In the genomic region with DNA sequence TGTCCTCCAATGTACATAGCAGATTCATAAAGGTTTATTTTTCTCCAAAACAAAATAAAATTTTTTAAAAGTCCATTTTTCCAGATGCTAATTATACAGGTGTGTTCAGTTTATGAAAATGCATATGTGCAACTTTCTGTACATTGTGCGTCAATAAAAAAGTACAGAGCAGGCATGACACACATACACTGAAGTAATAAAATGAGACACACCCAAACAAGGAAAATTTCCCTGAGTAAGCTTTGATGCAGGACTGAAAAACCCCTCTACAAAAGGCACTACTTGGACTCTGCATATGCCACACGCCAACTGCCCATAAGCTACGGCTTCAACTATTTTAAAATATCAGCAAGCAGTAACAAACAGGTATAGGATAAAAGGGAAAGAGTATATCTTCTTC, we compare ENCODE assay signal across 18 cellular contexts. TPM values are rescaled to one million over a fixed set of nuclear protein-coding genes. Genes with fewer than 3 reads are reported as not detected.
"Had no signal": no experiment of that assay in that cellular context is flagged by ENCODE, and none has a peak within 500 bp of the region (broad histone marks: within the 10 kb centered on the region; RNA-seq: fewer than 3 reads in every experiment).

No MANE protein-coding gene starts in this region.

- H3K79me2 ChIP-seq: parathyroid adenoma had no signal

- H2AFZ ChIP-seq: parathyroid adenoma had no signal

- ATAC-seq: activated CD4-positive, alpha-beta T cell treated with anti-CD3 and anti-CD28 coated beads for 36 hours; activated T-cell treated with anti-CD3 and anti-CD28 coated beads, Interleukin-2, amount 50 U/mL, for 72 hours; body of pancreas; gastrocnemius medialis; heart left ventricle; left lung; naive thymus-derived CD8-positive, alpha-beta T cell; stimulated activated effector memory CD8-positive, alpha-beta T cell treated with anti-CD3 and anti-CD28 coated beads, Interleukin-12 subunit alpha, Interleukin-12 subunit beta, amount 100 ng/mL, for 72 hours had no signal

- H3K36me3 ChIP-seq: gastrocnemius medialis had no signal

- H3K9me3 Mint-ChIP-seq: stimulated activated effector memory CD8-positive, alpha-beta T cell treated with anti-CD3 and anti-CD28 coated beads, Interleukin-12 subunit alpha, Interleukin-12 subunit beta, amount 100 ng/mL, for 72 hours had no signal

- H3K4me3 Mint-ChIP-seq: activated CD4-positive, alpha-beta T cell treated with anti-CD3 and anti-CD28 coated beads for 36 hours; activated naive CD8-positive, alpha-beta T cell treated with anti-CD3 and anti-CD28 coated beads for 36 hours; naive thymus-derived CD8-positive, alpha-beta T cell; stimulated activated effector memory CD8-positive, alpha-beta T cell treated with anti-CD3 and anti-CD28 coated beads, Interleukin-12 subunit alpha, Interleukin-12 subunit beta, amount 100 ng/mL, for 72 hours; T-helper 1 cell treated with Interleukin-12 subunit alpha and Interleukin-12 subunit beta and Interleukin-4 antibody, amounts not matched to agents 30 μg/mL and 1 μg/mL, for 36 hours had no signal

- H3K27me3 ChIP-seq: body of pancreas, gastrocnemius medialis, heart left ventricle, left lung had no signal

- H3K27me3 Mint-ChIP-seq: activated CD4-positive, alpha-beta T cell treated with anti-CD3 and anti-CD28 coated beads for 36 hours; activated naive CD8-positive, alpha-beta T cell treated with anti-CD3 and anti-CD28 coated beads for 36 hours; naive thymus-derived CD8-positive, alpha-beta T cell had no signal

- H3K9ac ChIP-seq: parathyroid adenoma had no signal

- H3K4me3 ChIP-seq: body of pancreas, gastrocnemius medialis, heart left ventricle, left lung had no signal

- H3K9me3 ChIP-seq: body of pancreas, gastrocnemius medialis, left lung had no signal

- DNase-seq: activated CD4-positive, alpha-beta T cell treated with anti-CD3 and anti-CD28 coated beads for 36 hours; activated CD8-positive, alpha-beta memory T cell treated with anti-CD3 and anti-CD28 coated beads, Interleukin-2, amount 50 U/mL, for 48 hours; activated naive CD8-positive, alpha-beta T cell treated with anti-CD3 and anti-CD28 coated beads for 36 hours; activated T-cell treated with anti-CD3 and anti-CD28 coated beads, Interleukin-2, amount 50 U/mL, for 72 hours; amygdala; body of pancreas; effector memory CD4-positive, alpha-beta T cell; gastrocnemius medialis; heart left ventricle; islet precursor cell; left lung; mammary epithelial cell; naive thymus-derived CD8-positive, alpha-beta T cell; trophoblast cell had no signal

- H3K27ac Mint-ChIP-seq: activated CD4-positive, alpha-beta T cell treated with anti-CD3 and anti-CD28 coated beads for 36 hours; activated naive CD8-positive, alpha-beta T cell treated with anti-CD3 and anti-CD28 coated beads for 36 hours; activated T-cell treated with anti-CD3 and anti-CD28 coated beads, Interleukin-2, amount 50 U/mL, for 72 hours; stimulated activated effector memory CD8-positive, alpha-beta T cell treated with anti-CD3 and anti-CD28 coated beads, Interleukin-12 subunit alpha, Interleukin-12 subunit beta, amount 100 ng/mL, for 72 hours; T-helper 1 cell treated with Interleukin-12 subunit alpha and Interleukin-12 subunit beta and Interleukin-4 antibody, amounts not matched to agents 30 μg/mL and 1 μg/mL, for 36 hours had no signal

- H3K4me1 ChIP-seq: gastrocnemius medialis, parathyroid adenoma had no signal

- H3K27ac ChIP-seq: body of pancreas, epithelial cell of prostate, gastrocnemius medialis, heart left ventricle, left lung, parathyroid adenoma had no signal

RNA-seq across cellular contexts. Expression of a gene that starts 50.9 kb away (rescaled TPM):
- total RNA-seq: mammary epithelial cell had no signal
- polyA plus RNA-seq: heart left ventricle, mammary epithelial cell had no signal
